ENCODE assay signal across 25 cellular contexts in the genomic region with DNA sequence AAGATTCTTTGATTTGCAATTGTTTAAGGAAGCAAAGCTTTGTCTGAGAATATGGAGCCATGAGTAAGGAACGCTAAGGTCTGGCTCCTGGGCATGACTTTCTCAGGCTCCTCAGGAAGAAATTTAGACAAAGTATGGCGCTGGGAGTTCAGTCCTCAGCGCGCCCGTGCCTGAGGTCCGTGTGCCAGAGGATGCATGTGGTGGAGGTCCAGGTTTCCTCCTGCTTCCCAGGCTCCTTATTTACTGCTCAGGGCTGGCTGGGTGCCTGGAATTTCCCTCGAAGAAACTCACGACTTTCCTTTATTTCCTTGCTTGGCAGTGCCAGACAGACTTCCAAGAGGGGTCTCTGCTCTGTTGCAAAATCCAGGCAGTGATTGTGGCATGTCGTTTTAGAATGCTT. TPM values are rescaled to one million over a fixed set of nuclear protein-coding genes. Genes with fewer than 3 reads are reported as not detected.
"Had no signal": no experiment of that assay in that cellular context is flagged by ENCODE, and none has a peak within 500 bp of the region (broad histone marks: within the 10 kb centered on the region; RNA-seq: fewer than 3 reads in every experiment).

No MANE protein-coding gene starts in this region.

- H3K9ac ChIP-seq: KMS-11 had no signal

- ATAC-seq: K562, Panc1, PC-3 had no signal

- H3K4me2 ChIP-seq: KMS-11 had no signal

- H3K27ac ChIP-seq: KMS-11, RWPE1 had no signal

- DNase-seq: Kasumi-1; MM.1S; NCI-H1092 treated with DMSO at 0.1 percent for 48 hours; NCI-H1436; NCI-H187; NCI-H2029; NCI-H2081 treated with DMSO at 0.1 percent for 48 hours; NCI-H2171; NCI-H226; NCI-H446; NCI-H510A; NCI-H524 treated with DMSO at 0.1 percent for 48 hours; NCI-H69; NCI-H774; NK-92 treated with Interleukin-12 subunit alpha and Interleukin-12 subunit beta, amount 100 ng/mL, for 24 hours; PC-3; SHP77 had no signal

- H3K4me3 ChIP-seq: K562 had no signal

- FAIRE-seq: K562 had no signal

RNA-seq across cellular contexts. Expression of gene GCSAML, which starts 13.2 kb away (rescaled TPM):
- total RNA-seq: HT1080, K562, OCI-LY7, PC-3 had no signal
- polyA plus RNA-seq: IgD-negative memory B cell had no signal

RNA-seq across cellular contexts. Expression of gene OR2C3, which starts 25.9 kb away (rescaled TPM):
- total RNA-seq: HT1080, OCI-LY7, PC-3 had no signal
- polyA plus RNA-seq: IgD-negative memory B cell had no signal

RNA-seq across cellular contexts. Expression of gene OR2G2, which starts 26.0 kb away (rescaled TPM):
- total RNA-seq: HT1080, K562, OCI-LY7, PC-3, SK-MEL-5 had no signal
- polyA plus RNA-seq: IgD-negative memory B cell, K562 had no signal

RNA-seq across cellular contexts. Expression of gene OR2G3, which starts 43.2 kb away (rescaled TPM):
- total RNA-seq: HT1080, K562, OCI-LY7, PC-3, SK-MEL-5 had no signal
- polyA plus RNA-seq: IgD-negative memory B cell, K562 had no signal
